In the genomic region with DNA sequence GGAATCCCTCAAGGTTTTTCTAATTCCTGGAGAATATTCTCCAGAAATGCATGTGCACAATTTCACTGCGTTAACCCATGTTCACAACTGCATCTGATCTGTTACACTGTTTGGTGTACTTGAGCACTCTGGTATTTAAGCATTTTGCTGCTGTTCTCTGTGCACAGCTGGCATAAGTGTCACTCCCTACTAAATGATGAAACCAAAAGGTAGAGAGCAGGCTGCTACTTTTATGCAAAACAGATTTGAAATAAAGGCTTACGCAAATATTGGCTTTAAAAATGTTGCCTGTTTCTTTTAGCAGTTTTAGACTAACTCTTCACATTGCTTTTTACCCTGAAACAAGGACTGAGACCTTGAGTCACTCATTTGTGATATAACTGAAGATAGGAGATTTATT, we compare ENCODE assay signal across 17 cellular contexts. TPM values are rescaled to one million over a fixed set of nuclear protein-coding genes. Genes with fewer than 3 reads are reported as not detected.
A peak's percentile ranks its signal among the peaks of the same experiment; 100 is the strongest.
DNase-seq lines count a peak whose midpoint lies in the region; ATAC-seq and TF ChIP-seq lines count a peak whose summit lies in the region.
"Had no signal": no experiment of that assay in that cellular context is flagged by ENCODE, and none has a peak within 500 bp of the region (broad histone marks: within the 10 kb centered on the region; RNA-seq: fewer than 3 reads in every experiment).

No MANE protein-coding gene starts in this region.

- no peaks in the 10 kb centered on the region for H3F3A ChIP-seq in GM23338 (replicated peaks; ENCODE audit: low read depth)

- H3K9me3 Mint-ChIP-seq in CD4-positive, alpha-beta T cell: no peaks in the 10 kb centered on the region
- H3K9me3 Mint-ChIP-seq in natural killer cell (no peaks in the 10 kb centered on the region), GM23338 (no peaks in the 10 kb centered on the region)

- H3K4me1 ChIP-seq in GM23338 (ENCODE audit: insufficient read depth) (no peaks in the 10 kb centered on the region), hepatocyte (ENCODE audit: insufficient read depth) (no peaks in the 10 kb centered on the region)

- H3K36me3 ChIP-seq in GM23338 (ENCODE audit: insufficient read depth): no peaks in the 10 kb centered on the region
- no peaks in the 10 kb centered on the region for H3K36me3 ChIP-seq in hepatocyte (replicated peaks; ENCODE audit: insufficient read depth, low read depth)

- H3K9me3 ChIP-seq in CD4-positive, alpha-beta T cell (ENCODE audit: control insufficient read depth, low read length): no peaks in the 10 kb centered on the region
- no peaks in the 10 kb centered on the region for H3K9me3 ChIP-seq in T-helper 17 cell (ENCODE audit: control insufficient read depth, low read length, poor library complexity, severe bottlenecking)
- no peaks in the 10 kb centered on the region for H3K9me3 ChIP-seq in hepatocyte (ENCODE audit: low read depth)

- H3K4me2 ChIP-seq in GM23338: no peak overlapping the region
- no peak overlapping the region for H3K4me2 ChIP-seq in hepatocyte
- H3K4me2 ChIP-seq: PC-9 had no signal

- H3K27ac Mint-ChIP-seq in CD4-positive, alpha-beta T cell: peak overlapping the region; percentile 21
- no peak overlapping the region for H3K27ac Mint-ChIP-seq in T-helper 17 cell
- peak overlapping the region; percentile 66 to 73 for H3K27ac Mint-ChIP-seq in natural killer cell
- no peak overlapping the region for H3K27ac Mint-ChIP-seq in GM23338

- CTCF ChIA-PET in CD4-positive, alpha-beta T cell (lab: Charles Lee): interaction anchor here (0.9 kb wide), 1 partner anchor 100 kb away, joined by 3 read pairs; no protein-coding TSS in a partner anchor

- H4K20me1 ChIP-seq in GM23338 (replicated peaks; ENCODE audit: insufficient read depth) (peaks cover 4% of the 10 kb centered on the region; the same call in 1 of the 2 replicates), hepatocyte (ENCODE audit: insufficient read depth, poor library complexity, severe bottlenecking) (no peaks in the 10 kb centered on the region)

- no peak overlapping the region for H2AFZ ChIP-seq in GM23338
- no peak overlapping the region for H2AFZ ChIP-seq in hepatocyte
- H2AFZ ChIP-seq: PC-9 had no signal

- POLR2A ChIA-PET in CD4-positive, alpha-beta T cell (lab: Charles Lee): no interaction called here

- H3K4me3 ChIP-seq in GM12864 (ENCODE audit: low read depth, low read length) (no peak overlapping the region), GM23338 (no peak overlapping the region), hepatocyte (no peak overlapping the region)
- H3K4me3 ChIP-seq: PC-9, SK-N-MC had no signal

- H3K9me2 ChIP-seq in GM23338 (ENCODE audit: insufficient read depth): no peaks in the 10 kb centered on the region
- H3K9me2 ChIP-seq in hepatocyte (replicated peaks; ENCODE audit: insufficient read depth): no peaks in the 10 kb centered on the region

- H3K79me2 ChIP-seq in GM23338 (replicated peaks; ENCODE audit: insufficient read depth) (no peaks in the 10 kb centered on the region), hepatocyte (peaks cover 6% of the 10 kb centered on the region)

- WGBS in hepatocyte (ENCODE audit: low lambda C conversion rate, missing lambda C conversion rate): 97% methylated on average over 2 of the region's 2 CpGs

- no peak for ATAC-seq in CD4-positive, alpha-beta T cell (ENCODE audit: poor library complexity)
- ATAC-seq in T-helper 17 cell (no peak), natural killer cell (no peak), GM23338 (no peak), HG03196 (IDR thresholded peaks at IDR 0.05; ENCODE audit: unreplicated experiment) (no peak)

- no peak overlapping the region for H3K4me3 Mint-ChIP-seq in CD4-positive, alpha-beta T cell
- H3K4me3 Mint-ChIP-seq in T-helper 17 cell (peak overlapping the region; percentile 5), natural killer cell (no peak overlapping the region), GM23338 (no peak overlapping the region)

- H3K27me3 Mint-ChIP-seq in CD4-positive, alpha-beta T cell: no peaks in the 10 kb centered on the region
- H3K27me3 Mint-ChIP-seq in T-helper 17 cell: no peaks in the 10 kb centered on the region
- H3K27me3 Mint-ChIP-seq in natural killer cell (ENCODE audit: low read depth in 2 of 2): no peaks in the 10 kb centered on the region
- H3K27me3 Mint-ChIP-seq in GM23338 (ENCODE audit: insufficient read depth, low read depth, poor library complexity): peaks cover 1% of the 10 kb centered on the region

- no peak for DNase-seq in CD4-positive, alpha-beta T cell
- DNase-seq in GM12864 (ENCODE audit: low read depth): peak; percentile 51
- no peak for DNase-seq in T-helper 17 cell
- no peak for DNase-seq in natural killer cell
- no peak for DNase-seq in GM23338 (ENCODE audit: low spot score)
- DNase-seq in hepatocyte (ENCODE audit: low spot score): no peak
- DNase-seq: DMS 273 treated with DMSO at 0.1 percent for 48 hours, HCEC 1CT, IMR-90, MV-4-11, NCI-H1436 treated with DMSO at 0.1 percent for 48 hours, NCI-H2081, NCI-H226, NCI-H69, PC-9 had no signal

- H3K4me1 Mint-ChIP-seq in CD4-positive, alpha-beta T cell (ENCODE audit: low read depth): peaks cover 9% of the 10 kb centered on the region
- peaks cover 14% of the 10 kb centered on the region for H3K4me1 Mint-ChIP-seq in T-helper 17 cell
- peaks cover 31 to 39% of the 10 kb centered on the region in 2 donors for H3K4me1 Mint-ChIP-seq in natural killer cell
- no peaks in the 10 kb centered on the region for H3K4me1 Mint-ChIP-seq in GM23338

- H3K27me3 ChIP-seq in CD4-positive, alpha-beta T cell (ENCODE audit: control insufficient read depth, insufficient read depth, low read length): no peaks in the 10 kb centered on the region
- no peaks in the 10 kb centered on the region for H3K27me3 ChIP-seq in GM23338 (ENCODE audit: insufficient read depth)
- no peaks in the 10 kb centered on the region for H3K27me3 ChIP-seq in hepatocyte

- peaks cover 56% of the 10 kb centered on the region for H3K36me3 Mint-ChIP-seq in CD4-positive, alpha-beta T cell (ENCODE audit: low read depth)
- H3K36me3 Mint-ChIP-seq in T-helper 17 cell (ENCODE audit: low read depth) (peaks cover 9% of the 10 kb centered on the region), natural killer cell (peaks cover 9% of the 10 kb centered on the region), GM23338 (ENCODE audit: low read depth) (peaks cover 12% of the 10 kb centered on the region)

- intact Hi-C loops in CD4-positive, alpha-beta T cell (cut with DNase I, micrococcal nuclease): no loop called here
- intact Hi-C loops in natural killer cell (cut with micrococcal nuclease): no loop called here

- TF ChIP-seq CTCF in CD4-positive, alpha-beta T cell (IDR thresholded peaks at IDR 0.05): no peak
- no peak for TF ChIP-seq CTCF in GM12864 (IDR thresholded peaks at IDR 0.05; ENCODE audit: low read depth, low read length, missing control alignments)
- no peak for TF ChIP-seq CTCF in natural killer cell (IDR thresholded peaks at IDR 0.05)
- no peak for TF ChIP-seq CTCF in GM23338 (conservative IDR thresholded peaks at IDR 0.05; ENCODE audit: low read depth in 2 of 2)
- TF ChIP-seq CTCF in hepatocyte (IDR thresholded peaks at IDR 0.05; ENCODE audit: poor library complexity): no peak

- no peak overlapping the region for H3K27ac ChIP-seq in CD4-positive, alpha-beta T cell (ENCODE audit: low read depth, low read length)
- H3K27ac ChIP-seq in GM23338 (ENCODE audit: low read depth) (no peak overlapping the region), hepatocyte (no peak overlapping the region)
- H3K27ac ChIP-seq: PC-9, SK-N-MC had no signal

TF ChIP-seq in GM23338, 12 proteins besides CTCF, POLR2A, EP300 and RAD21 (continues in another document):
- TF ChIP-seq POLR2AphosphoS5 (IDR thresholded peaks at IDR 0.05; ENCODE audit: low read depth): no peak
- no peak for TF ChIP-seq EZH2phosphoT487 (IDR thresholded peaks at IDR 0.05; ENCODE audit: unreplicated experiment)
- TF ChIP-seq CREB1 (CRISPR knock-in tag; IDR thresholded peaks at IDR 0.05; ENCODE audit: low read depth): no peak
- no peak for TF ChIP-seq JUNB (IDR thresholded peaks at IDR 0.05; ENCODE audit: unreplicated experiment)
- TF ChIP-seq EZH2 (IDR thresholded peaks at IDR 0.05; ENCODE audit: low read depth, unreplicated experiment): no peak
- TF ChIP-seq ZNF114 (CRISPR knock-in tag; IDR thresholded peaks at IDR 0.05): no peak
- no peak for TF ChIP-seq REST (IDR thresholded peaks at IDR 0.05; ENCODE audit: unreplicated experiment)

RNA-seq across cellular contexts. Expression of gene ESRP2, which starts 41.7 kb away (rescaled TPM):
- total RNA-seq in CD4-positive, alpha-beta T cell: not detected
- total RNA-seq in T-helper 17 cell (under 1 TPM; 0.10 to 0.16 TPM), natural killer cell (not detected), hepatocyte (39.5 and 45.6 TPM in 2 replicates)
- 42.7 and 44.0 TPM in 2 replicates for total RNA-seq in GM23338 (2014; rRNA removed; shearing (Covaris generic))
- polyA plus RNA-seq in GM23338 (2016; fragmentation: Nextera tagmentation; extraction: Ambion mirVana) (16.2 TPM in 2 replicates), hepatocyte (45.6 and 52.4 TPM in 2 replicates)
- total RNA-seq: IMR-90 had no signal

RNA-seq across cellular contexts. Expression of gene PLA2G15, which starts 50.9 kb away (rescaled TPM):
- total RNA-seq in CD4-positive, alpha-beta T cell: 1 to 10 TPM; 4.3 to 4.7 TPM
- total RNA-seq in T-helper 17 cell (1 to 10 TPM; 6.6 to 7.4 TPM), natural killer cell (10 to 100 TPM in 2 of 3 donors, 1 to 10 TPM in 1; 5.6 to 13.0 (median 12.7) TPM), hepatocyte (24.2 and 34.8 TPM in 2 replicates)
- total RNA-seq in GM23338 (2014; rRNA removed; shearing (Covaris generic)): 14.8 and 14.9 TPM in 2 replicates
- polyA plus RNA-seq in GM23338 (2016; fragmentation: Nextera tagmentation; extraction: Ambion mirVana) (3.1 TPM in 2 replicates), hepatocyte (31.7 and 34.2 TPM in 2 replicates)

Comparison
In these comparisons a context has a peak if more than half of its experiments do, and no peak if none do; other contexts are left out.
1. H3K27ac Mint-ChIP-seq: peak in CD4-positive, alpha-beta T cell (single experiment) and natural killer cell (2 of 2); none in T-helper 17 cell (single experiment) and GM23338 (single experiment).
2. RNA of gene ESRP2, which starts 41.7 kb away (total RNA-seq): 42.7 to 44.0 TPM in GM23338 and 39.5 to 45.6 TPM in hepatocyte; not detected in CD4-positive, alpha-beta T cell, 0.10 to 0.16 TPM in T-helper 17 cell and not detected in natural killer cell; every median in the first group is over 10 times any median in the second.